In the genomic region with DNA sequence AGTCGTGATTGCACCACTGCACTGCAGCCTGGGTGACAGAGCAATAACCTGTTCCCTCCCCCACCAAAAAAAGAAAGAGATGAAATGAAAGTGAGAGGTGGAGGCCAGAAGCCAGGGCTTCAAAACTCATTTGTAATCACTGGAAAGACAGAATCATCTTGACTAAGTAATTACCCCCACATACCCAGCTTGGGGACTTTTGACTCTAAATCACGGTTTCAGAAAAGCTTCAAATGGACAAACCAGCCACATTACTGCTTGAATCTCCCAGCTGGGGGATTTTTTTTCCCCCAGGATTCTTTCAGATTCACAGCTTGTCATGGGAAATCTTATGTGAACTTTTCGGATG, we compare ENCODE assay signal across 22 cellular contexts.
DNase-seq lines count a peak whose midpoint lies in the region; ATAC-seq and TF ChIP-seq lines count a peak whose summit lies in the region.
"Had no signal": no experiment of that assay in that cellular context is flagged by ENCODE, and none has a peak within 500 bp of the region (broad histone marks: within the 10 kb centered on the region; RNA-seq: fewer than 3 reads in every experiment).

No MANE protein-coding gene starts in this region.

- H3K9me3 Mint-ChIP-seq in HFFc6 (no peaks in the 10 kb centered on the region), H9 (no peaks in the 10 kb centered on the region)
- H3K9me3 Mint-ChIP-seq: central memory CD8-positive, alpha-beta T cell had no signal

- H3T11ph ChIP-seq in H9 (ENCODE audit: low read length), result no peak overlapping the region

- H4K8ac ChIP-seq in H9 (replicated peaks; ENCODE audit: insufficient read length, low read depth, low read length), result no peak overlapping the region

- no peak overlapping the region for H3K4me2 ChIP-seq in H9 (ENCODE audit: insufficient read depth, insufficient read length, low read length)

- no peaks in the 10 kb centered on the region for H3K9me3 ChIP-seq in SJCRH30 (replicated peaks)
- H3K9me3 ChIP-seq in H9 (ENCODE audit: control insufficient read depth, low read depth, low read length), result no peaks in the 10 kb centered on the region
- H3K9me3 ChIP-seq: adrenal gland, left ventricle myocardium inferior had no signal

- H2BK20ac ChIP-seq in H9 (ENCODE audit: low read depth, low read length, poor library complexity, severe bottlenecking), result no peak overlapping the region

- H3K56ac ChIP-seq in H9 (ENCODE audit: insufficient read length, low read depth, low read length), result no peak overlapping the region

- no peaks in the 10 kb centered on the region for H3K27me3 ChIP-seq in GM06990 (replicated peaks; ENCODE audit: control insufficient read depth, insufficient read depth, low read length)
- no peaks in the 10 kb centered on the region for H3K27me3 ChIP-seq in SJCRH30
- H3K27me3 ChIP-seq in H9 (ENCODE audit: insufficient read depth, low read length), result no peaks in the 10 kb centered on the region
- H3K27me3 ChIP-seq: adrenal gland had no signal

- H4K5ac ChIP-seq in H9 (ENCODE audit: insufficient read length, low read depth, low read length), result no peak overlapping the region

- H4K91ac ChIP-seq in H9 (ENCODE audit: insufficient read length, low read depth, low read length), result no peak overlapping the region

- H3K27ac Mint-ChIP-seq in HFFc6, result no peak overlapping the region
- H3K27ac Mint-ChIP-seq in H9, result no peak overlapping the region

- no peaks in the 10 kb centered on the region for H3K79me1 ChIP-seq in H9 (ENCODE audit: insufficient read depth, low read depth, low read length, poor library complexity, severe bottlenecking)

- no peaks in the 10 kb centered on the region; the same call in 1 of the 2 replicates for H3K27me3 Mint-ChIP-seq in HFFc6 (ENCODE audit: insufficient read depth)
- no peaks in the 10 kb centered on the region for H3K27me3 Mint-ChIP-seq in H9 (ENCODE audit: low read depth)

- no CpG with 5 or more reads among the region's 3 CpGs for WGBS in H9 (ENCODE audit: extremely low coverage, insufficient read length, low lambda C conversion rate)

- H3K4me3 ChIP-seq in GM06990 (replicated peaks; ENCODE audit: low read depth, low read length) (no peak overlapping the region), GM12865 (ENCODE audit: low read depth, low read length) (no peak overlapping the region), SJCRH30 (no peak overlapping the region), retinal pigment epithelial cell (ENCODE audit: low read length) (peak overlapping the region; percentile 49)
- H3K4me3 ChIP-seq: adrenal gland had no signal

- no peak overlapping the region for H2AK5ac ChIP-seq in H9 (ENCODE audit: insufficient read length, low read length)

- H2BK5ac ChIP-seq in H9 (ENCODE audit: insufficient read length, low read length), result no peak overlapping the region

- H3K36me3 ChIP-seq in GM06990 (ENCODE audit: control insufficient read depth, insufficient read depth, low read length) (peaks cover 4% of the 10 kb centered on the region), SJCRH30 (no peaks in the 10 kb centered on the region)
- H3K36me3 ChIP-seq: adrenal gland, left ventricle myocardium inferior, WERI-Rb-1 had no signal

- no peaks in the 10 kb centered on the region for H4K20me1 ChIP-seq in H9 (ENCODE audit: control insufficient read depth, insufficient read depth, insufficient read length)

- H3K4me1 ChIP-seq in SJCRH30 (peaks cover 24% of the 10 kb centered on the region), H9 (ENCODE audit: insufficient read depth, low read length) (peaks cover 7% of the 10 kb centered on the region; the same call in 1 of the 2 replicates)
- H3K4me1 ChIP-seq: adrenal gland had no signal

- H3K23ac ChIP-seq in H9 (ENCODE audit: insufficient read length, low read depth, low read length), result no peak overlapping the region

- no peaks in the 10 kb centered on the region for H3K23me2 ChIP-seq in H9 (ENCODE audit: insufficient read length, low read depth, low read length, poor library complexity, severe bottlenecking)

- H3K9ac ChIP-seq in H9 (ENCODE audit: extremely low read depth, insufficient read length, low read length), result no peak overlapping the region

- no peak overlapping the region for H3K18ac ChIP-seq in H9 (ENCODE audit: insufficient read length, low read depth, low read length)

- H3K14ac ChIP-seq in H9 (ENCODE audit: insufficient read depth, low read length), result no peak overlapping the region

- H2BK12ac ChIP-seq in H9 (ENCODE audit: insufficient read length, low read depth, low read length), result no peak overlapping the region

- no peak overlapping the region for H2AFZ ChIP-seq in H9 (ENCODE audit: low read length)

- TF ChIP-seq CTCF in GM06990 (IDR thresholded peaks at IDR 0.05; ENCODE audit: insufficient read depth, low read length, poor library complexity, severe bottlenecking) (no peak), GM12865 (IDR thresholded peaks at IDR 0.05; ENCODE audit: insufficient read depth, low read depth, low read length, missing control alignments) (no peak), retinal pigment epithelial cell (conservative IDR thresholded peaks at IDR 0.05; ENCODE audit: low read depth, low read length) (no peak), HFFc6 (IDR thresholded peaks at IDR 0.05) (no peak), H9 (conservative IDR thresholded peaks at IDR 0.05) (no peak)

- peak overlapping the region; percentile 6; the same call in 1 of the 2 replicates for H3K27ac ChIP-seq in SJCRH30
- H3K27ac ChIP-seq in H9 (ENCODE audit: insufficient read length, low read depth, low read length), result no peak overlapping the region
- H3K27ac ChIP-seq: adrenal gland, left ventricle myocardium inferior, WERI-Rb-1 had no signal

- peak; percentile 50 for DNase-seq in GM06990 (ENCODE audit: extremely low read depth, insufficient read length)
- DNase-seq in GM12865 (ENCODE audit: low read depth), result peak; percentile 74
- DNase-seq in SJCRH30, result no peak
- no peak for DNase-seq in retinal pigment epithelial cell (ENCODE audit: low read depth)
- DNase-seq in HFFc6, result no peak
- no peak for DNase-seq in H9
- no peak for DNase-seq in mesenteric fat pad (ENCODE audit: low spot score)
- DNase-seq: activated CD8-positive, alpha-beta memory T cell treated with anti-CD3 and anti-CD28 coated beads, Interleukin-2, amount 50 U/mL, for 4 hours; adrenal gland; DND-41; glutamatergic neuron; KG1; left ventricle myocardium inferior; NCI-H1092; right cardiac atrium; SIG-M5; substantia nigra; T-helper 2 cell; WERI-Rb-1 had no signal

- no peaks in the 10 kb centered on the region for H3K79me2 ChIP-seq in H9 (ENCODE audit: insufficient read depth, low read length)

- H3K4me3 Mint-ChIP-seq in HFFc6, result no peak overlapping the region
- no peak overlapping the region for H3K4me3 Mint-ChIP-seq in H9
- H3K4me3 Mint-ChIP-seq: central memory CD8-positive, alpha-beta T cell had no signal

- H2BK120ac ChIP-seq in H9 (ENCODE audit: low read depth, low read length, poor library complexity, severe bottlenecking), result no peak overlapping the region

- no peak overlapping the region for H3K4ac ChIP-seq in H9 (ENCODE audit: low read depth, low read length)

- H3K4me1 Mint-ChIP-seq in HFFc6 (ENCODE audit: low read depth) (peaks cover 49% of the 10 kb centered on the region), H9 (peaks cover 26 to 35% of the 10 kb centered on the region in 2 experiments)
- H3K4me1 Mint-ChIP-seq: central memory CD8-positive, alpha-beta T cell had no signal

- no peak for ATAC-seq in GM19023 (IDR thresholded peaks at IDR 0.05; ENCODE audit: unreplicated experiment)
- ATAC-seq: HCT116, right cardiac atrium had no signal

- H2BK15ac ChIP-seq in H9 (ENCODE audit: low read depth, low read length), result no peak overlapping the region

- H3K36me3 Mint-ChIP-seq in HFFc6 (ENCODE audit: low read depth) (no peaks in the 10 kb centered on the region), H9 (ENCODE audit: insufficient read depth in 1 of 3, low read depth in 3 of 3) (no peaks in the 10 kb centered on the region)

Comparison
In these comparisons a context has a peak if more than half of its experiments do, and no peak if none do; other contexts are left out.
1. DNase-seq: peak in GM06990 (single experiment) and GM12865 (single experiment); none in SJCRH30 (0 of 2), retinal pigment epithelial cell (single experiment), HFFc6 (single experiment), H9 (single experiment) and mesenteric fat pad (single experiment).